In genomic region chr6:72955666-72956065, GRCh38 we compare ENCODE assay signal across 22 cellular contexts.
DNase-seq lines count a peak whose midpoint lies in the region; ATAC-seq, FAIRE-seq and TF ChIP-seq lines count a peak whose summit lies in the region.
"Had no signal": no experiment of that assay in that cellular context is flagged by ENCODE, and none has a peak within 500 bp of the region (broad histone marks: within the 10 kb centered on the region; RNA-seq: fewer than 3 reads in every experiment).

No MANE protein-coding gene starts in this region.

- H3K9me3 ChIP-seq in GM12878 (replicated peaks; ENCODE audit: control insufficient read depth, insufficient read depth, low read length) (no peaks in the 10 kb centered on the region), smooth muscle cell (replicated peaks; ENCODE audit: low read depth) (no peaks in the 10 kb centered on the region), H9 (ENCODE audit: control insufficient read depth, low read depth, low read length) (no peaks in the 10 kb centered on the region)

- H3K9ac ChIP-seq in GM12878 (ENCODE audit: control insufficient read depth, insufficient read depth, low read length), result no peak overlapping the region
- H3K9ac ChIP-seq in smooth muscle cell (ENCODE audit: low read depth), result no peak overlapping the region
- no peak overlapping the region for H3K9ac ChIP-seq in H9 (ENCODE audit: extremely low read depth, insufficient read length, low read length)

- ATAC-seq in GM12878, result peak; percentile 55; the same call in 1 of the 3 replicates
- ATAC-seq: left colon had no signal

- TF ChIP-seq POLR2A in GM12878 (IDR thresholded peaks at IDR 0.05; ENCODE audit: low read depth, low read length), result no peak

- peak; percentile 18 for FAIRE-seq in GM12878 (lab: Jason Lieb, UNC)

- H3K4me3 Mint-ChIP-seq in H9, result peak overlapping the region in 1 of 2 experiments; percentile 18; a peak in 1 of 5 replicates
- H3K4me3 Mint-ChIP-seq: activated naive CD8-positive, alpha-beta T cell; activated T-cell treated with anti-CD3 and anti-CD28 coated beads, Interleukin-2, amount 50 U/mL, for 24 hours had no signal

- no peaks in the 10 kb centered on the region for H3K27me3 ChIP-seq in GM12878 (replicated peaks in 1 of 2; ENCODE audit: control insufficient read depth in 2 of 2, insufficient read depth in 2 of 2, low read length in 1 of 2)
- no peaks in the 10 kb centered on the region for H3K27me3 ChIP-seq in smooth muscle cell (ENCODE audit: low read depth)
- no peaks in the 10 kb centered on the region for H3K27me3 ChIP-seq in H9 (ENCODE audit: insufficient read depth, low read length)

- H2BK15ac ChIP-seq in H9 (ENCODE audit: low read depth, low read length), result no peak overlapping the region

- H3K4me1 Mint-ChIP-seq in H9, result peaks cover 7 to 10% of the 10 kb centered on the region in 2 experiments

- no peak overlapping the region for H3K14ac ChIP-seq in H9 (ENCODE audit: insufficient read depth, low read length)

- H3K36me3 Mint-ChIP-seq in H9 (ENCODE audit: insufficient read depth in 1 of 3, low read depth in 3 of 3), result no peaks in the 10 kb centered on the region
- H3K36me3 Mint-ChIP-seq: CD14-positive monocyte had no signal

- H3K27me3 Mint-ChIP-seq in H9 (ENCODE audit: low read depth), result no peaks in the 10 kb centered on the region
- H3K27me3 Mint-ChIP-seq: activated naive CD8-positive, alpha-beta T cell; activated T-cell treated with anti-CD3 and anti-CD28 coated beads, Interleukin-2, amount 50 U/mL, for 24 hours had no signal

- no peaks in the 10 kb centered on the region for H4K20me1 ChIP-seq in GM12878 (ENCODE audit: control insufficient read depth, insufficient read depth)
- no peaks in the 10 kb centered on the region for H4K20me1 ChIP-seq in smooth muscle cell (ENCODE audit: low read depth)
- no peaks in the 10 kb centered on the region for H4K20me1 ChIP-seq in H9 (ENCODE audit: control insufficient read depth, insufficient read depth, insufficient read length)

- H3K4ac ChIP-seq in H9 (ENCODE audit: low read depth, low read length), result no peak overlapping the region

- H2BK120ac ChIP-seq in H9 (ENCODE audit: low read depth, low read length, poor library complexity, severe bottlenecking), result no peak overlapping the region

- DNase-seq in DMS53 (lab: John Stamatoyannopoulos, UW) (peak; percentile 40), DMS53 treated with DMSO at 0.1 percent for 48 hours (lab: John Stamatoyannopoulos, UW; ENCODE audit: unreplicated experiment) (no peak), Kasumi-1 (lab: John Stamatoyannopoulos, UW) (peak; percentile 48 to 49), GM12878 (ENCODE audit: low read depth, low spot score) (no peak), smooth muscle cell (lab: John Stamatoyannopoulos, UW; ENCODE audit: unreplicated experiment) (no peak), H9 (no peak), NCI-H774 (lab: John Stamatoyannopoulos, UW) (no peak), epidermal melanocyte (ENCODE audit: insufficient read length, low spot score) (no peak)
- DNase-seq: activated CD4-positive, alpha-beta T cell treated with anti-CD3 and anti-CD28 coated beads, Interleukin-2, amount 50 U/mL, for 4 hours; activated T-cell treated with anti-CD3 and anti-CD28 coated beads, Interleukin-2, amount 50 U/mL, for 24 hours; effector CD4-positive, alpha-beta T cell; EL; left colon; NCI-H1105 treated with DMSO at 0.1 percent for 48 hours; NCI-H2227 treated with DMSO at 0.1 percent for 48 hours; SHP77 treated with DMSO at 0.1 percent for 48 hours; T-helper 9 cell; trophoblast cell had no signal

- no peak overlapping the region for H4K91ac ChIP-seq in H9 (ENCODE audit: insufficient read length, low read depth, low read length)

- TF ChIP-seq CTCF in GM12878 (IDR thresholded peaks at IDR 0.05 in 2 of 3, conservative IDR thresholded peaks at IDR 0.05 in 1 of 3; ENCODE audit: control insufficient read depth in 2 of 3, extremely low read depth in 1 of 3, insufficient read depth in 1 of 3, low read depth in 3 of 3, low read length in 3 of 3) (no peak), smooth muscle cell (IDR thresholded peaks at IDR 0.05; ENCODE audit: borderline replicate concordance, insufficient read depth, poor library complexity, severe bottlenecking) (no peak), H9 (conservative IDR thresholded peaks at IDR 0.05) (no peak)

- SMC1A ChIA-PET in GM12878 (lab: Charles Lee; ENCODE audit: uncharacterized antibody, unreplicated experiment), result interaction anchor here (0.9 to 1.3 kb wide), 4 partner anchors 48 to 338 kb away, joined by 3 read pairs; no protein-coding TSS in a partner anchor

- H2AFZ ChIP-seq in GM12878 (ENCODE audit: control insufficient read depth, low read depth, low read length) (peak overlapping the region; percentile 37), smooth muscle cell (ENCODE audit: low read depth) (peak overlapping the region; percentile 61), H9 (ENCODE audit: low read length) (no peak overlapping the region)

- no peaks in the 10 kb centered on the region for H3K9me3 Mint-ChIP-seq in H9
- H3K9me3 Mint-ChIP-seq: activated T-cell treated with anti-CD3 and anti-CD28 coated beads, Interleukin-2, amount 50 U/mL, for 24 hours; CD14-positive monocyte had no signal

- H2BK20ac ChIP-seq in H9 (ENCODE audit: low read depth, low read length, poor library complexity, severe bottlenecking), result no peak overlapping the region

- H3K23ac ChIP-seq in H9 (ENCODE audit: insufficient read length, low read depth, low read length), result no peak overlapping the region

- H3K56ac ChIP-seq in H9 (ENCODE audit: insufficient read length, low read depth, low read length), result no peak overlapping the region

- H3K36me3 ChIP-seq in GM12878 (ENCODE audit: control insufficient read depth in 2 of 2, insufficient read depth in 2 of 2, low read length in 1 of 2) (no peaks in the 10 kb centered on the region), smooth muscle cell (ENCODE audit: low read depth) (no peaks in the 10 kb centered on the region)

- no peak overlapping the region for H2BK5ac ChIP-seq in H9 (ENCODE audit: insufficient read length, low read length)

- H3K4me1 ChIP-seq in GM12878 (ENCODE audit: control insufficient read depth, insufficient read depth, low read length) (no peaks in the 10 kb centered on the region), smooth muscle cell (ENCODE audit: low read depth) (no peaks in the 10 kb centered on the region), H9 (ENCODE audit: insufficient read depth, low read length) (peaks cover 2% of the 10 kb centered on the region; the same call in 1 of the 2 replicates)

- intact Hi-C loops in GM12878 (cut with micrococcal nuclease; ENCODE audit: unreplicated experiment), result loop anchor here (10.0 kb wide), 1 partner anchor 341 kb away; no protein-coding TSS in a partner anchor

- H3K4me3 ChIP-seq in GM12878 (no peak overlapping the region), smooth muscle cell (no peak overlapping the region)
- H3K4me3 ChIP-seq: skin epidermis had no signal

- H3K27ac ChIP-seq in GM12878 (ENCODE audit: control insufficient read depth, insufficient read depth), result no peak overlapping the region
- no peak overlapping the region for H3K27ac ChIP-seq in smooth muscle cell (ENCODE audit: low read depth)
- H3K27ac ChIP-seq in H9 (ENCODE audit: insufficient read length, low read depth, low read length), result no peak overlapping the region
- H3K27ac ChIP-seq: 22Rv1, skin epidermis had no signal

- H3K23me2 ChIP-seq in H9 (ENCODE audit: insufficient read length, low read depth, low read length, poor library complexity, severe bottlenecking), result no peaks in the 10 kb centered on the region

- no peak overlapping the region for H3K18ac ChIP-seq in H9 (ENCODE audit: insufficient read length, low read depth, low read length)

- TF ChIP-seq RAD21 in GM12878 (IDR thresholded peaks at IDR 0.05; ENCODE audit: insufficient read depth, low read depth, low read length), result no peak

- in situ Hi-C loops in GM12878 (cut with MboI), result no loop called here

- no peak overlapping the region for H2BK12ac ChIP-seq in H9 (ENCODE audit: insufficient read length, low read depth, low read length)

- H3K27ac Mint-ChIP-seq in H9, result peak overlapping the region in 1 of 3 experiments; percentile 20; a peak in 1 of 7 replicates
- H3K27ac Mint-ChIP-seq: activated naive CD8-positive, alpha-beta T cell; activated T-cell treated with anti-CD3 and anti-CD28 coated beads, Interleukin-2, amount 50 U/mL, for 24 hours; CD14-positive monocyte had no signal

- CTCF ChIA-PET in GM12878 (lab: Yijun Ruan, JAX), result interaction anchor here (1.5 kb wide), 1 partner anchor 339 kb away, joined by 5 read pairs; no protein-coding TSS in a partner anchor

- POLR2A ChIA-PET in GM12878 (lab: Charles Lee), result interaction anchor here (0.7 kb wide), 2 partner anchors 118 to 603 kb away, joined by 3 read pairs; no protein-coding TSS in a partner anchor

- H3K79me2 ChIP-seq in GM12878 (ENCODE audit: control insufficient read depth, insufficient read depth, low read length) (no peaks in the 10 kb centered on the region), smooth muscle cell (ENCODE audit: low read depth) (no peaks in the 10 kb centered on the region), H9 (ENCODE audit: insufficient read depth, low read length) (no peaks in the 10 kb centered on the region)

- H3T11ph ChIP-seq in H9 (ENCODE audit: low read length), result no peak overlapping the region

- BruUV-seq in GM12878 (replicated peaks; lab: Mats Ljungman, UMichigan), result no TSS peak

- WGBS in GM12878 (ENCODE audit: insufficient coverage, insufficient replicate concordance, low lambda C conversion rate, missing lambda C conversion rate), result 36% methylated on average over 2 of the region's 2 CpGs
- WGBS in smooth muscle cell (ENCODE audit: low lambda C conversion rate), result 23% methylated on average over 2 of the region's 2 CpGs
- WGBS in H9 (ENCODE audit: extremely low coverage, insufficient read length, low lambda C conversion rate), result no CpG with 5 or more reads among the region's 2 CpGs

- H4K8ac ChIP-seq in H9 (replicated peaks; ENCODE audit: insufficient read length, low read depth, low read length), result no peak overlapping the region

- TF ChIP-seq EP300 in GM12878 (IDR thresholded peaks at IDR 0.05; ENCODE audit: borderline replicate concordance in 1 of 2, control insufficient read depth in 1 of 2, low read depth in 2 of 2, low read length in 2 of 2), result no peak

- no peak overlapping the region for H3K4me2 ChIP-seq in GM12878 (ENCODE audit: control insufficient read depth, insufficient read depth)
- H3K4me2 ChIP-seq in smooth muscle cell, result no peak overlapping the region
- no peak overlapping the region for H3K4me2 ChIP-seq in H9 (ENCODE audit: insufficient read depth, insufficient read length, low read length)

- no peak overlapping the region for H2AK5ac ChIP-seq in H9 (ENCODE audit: insufficient read length, low read length)

- no peaks in the 10 kb centered on the region for H3F3A ChIP-seq in smooth muscle cell (ENCODE audit: low read depth)

- RAD21 ChIA-PET in GM12878 (lab: Charles Lee; ENCODE audit: unreplicated experiment), result no interaction called here

- H3K79me1 ChIP-seq in H9 (ENCODE audit: insufficient read depth, low read depth, low read length, poor library complexity, severe bottlenecking), result no peaks in the 10 kb centered on the region

- H4K5ac ChIP-seq in H9 (ENCODE audit: insufficient read length, low read depth, low read length), result no peak overlapping the region

TF ChIP-seq in GM12878, 131 proteins besides CTCF, POLR2A, EP300 and RAD21 (continues in another document):
- TF ChIP-seq RFX5 (IDR thresholded peaks at IDR 0.05; ENCODE audit: low read depth, low read length) (no peak), SIX5 (IDR thresholded peaks at IDR 0.05; ENCODE audit: low read depth, low read length, severe bottlenecking) (no peak)

Comparison
In these comparisons a context has a peak if more than half of its experiments do, and no peak if none do; other contexts are left out.
1. DNase-seq: peak in DMS53 (single experiment) and Kasumi-1 (2 of 2); none in DMS53 treated with DMSO at 0.1 percent for 48 hours (single experiment), GM12878 (single experiment), smooth muscle cell (single experiment), H9 (single experiment), NCI-H774 (single experiment) and epidermal melanocyte (single experiment).